ENCODE assay signal across 9 cellular contexts in the genomic region with DNA sequence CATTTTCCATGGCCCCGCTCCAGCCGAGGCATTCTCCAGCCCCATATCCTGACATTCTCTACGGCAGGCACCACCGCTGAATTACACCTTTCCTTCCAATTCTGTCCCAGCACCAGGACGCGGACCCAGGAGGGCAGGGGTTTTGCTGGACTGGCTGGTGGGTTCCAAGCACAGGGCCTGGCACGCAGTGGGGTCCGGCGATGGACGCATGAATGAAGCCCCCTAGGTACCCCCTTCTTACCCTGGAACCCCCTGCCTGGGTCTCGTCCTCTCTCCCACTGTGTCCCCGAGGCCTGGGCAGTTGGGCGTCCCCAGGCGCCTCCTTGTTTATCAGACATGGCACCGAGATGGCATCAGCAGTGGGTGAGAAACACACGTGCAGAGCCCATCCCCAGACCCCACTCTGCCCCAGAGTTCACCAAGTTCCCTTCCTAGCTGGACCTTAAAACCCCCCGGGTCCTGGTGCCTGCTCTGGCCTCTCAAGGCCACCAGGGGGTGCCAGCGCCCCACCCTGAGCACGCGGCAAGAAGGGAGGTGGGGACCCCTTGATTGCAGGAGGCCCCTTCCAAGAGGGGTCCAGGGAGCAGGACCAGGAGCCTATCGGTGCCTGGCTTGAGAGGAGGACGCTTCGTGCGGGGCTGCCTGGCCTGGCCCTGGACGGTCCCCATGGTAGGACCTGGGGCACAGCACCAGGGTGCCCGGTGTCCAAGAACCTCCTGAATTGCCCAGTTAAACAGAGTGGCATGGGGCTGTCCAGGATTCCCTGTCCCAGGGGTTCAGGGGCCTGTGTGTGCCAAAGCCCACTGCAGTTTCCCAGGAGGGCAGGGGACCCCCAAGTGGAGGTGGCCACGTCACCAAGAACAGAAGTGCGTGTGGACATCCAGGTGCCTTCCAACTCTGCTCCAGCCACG. TPM values are rescaled to one million over a fixed set of nuclear protein-coding genes. Genes with fewer than 3 reads are reported as not detected.
DNase-seq lines count a peak whose midpoint lies in the region; ATAC-seq, FAIRE-seq and TF ChIP-seq lines count a peak whose summit lies in the region.
"Had no signal": no experiment of that assay in that cellular context is flagged by ENCODE, and none has a peak within 500 bp of the region (broad histone marks: within the 10 kb centered on the region; RNA-seq: fewer than 3 reads in every experiment).

No MANE protein-coding gene starts in this region.

- DNase-seq in SIG-M5 treated with dmso at 0.1 percent for 504 hours (lab: John Stamatoyannopoulos, UW; ENCODE audit: unreplicated experiment) (peak; percentile 23), SIG-M5 (lab: John Stamatoyannopoulos, UW) (no peak), OCI-LY7 (ENCODE audit: low spot score) (peak; percentile 43), adrenal gland (peak in 2 of 7 donors; percentile 23 to 28), kidney (no peak)
- DNase-seq in stimulated activated naive CD8-positive, alpha-beta T cell treated with anti-CD3 and anti-CD28 coated beads, Interleukin-15, Interleukin-2, amounts not matched to agents 100 U/mL and 50 U/mL, for 24 hours = peak; percentile 42
- no peak for DNase-seq in T-helper 2 cell treated with Interferon-gamma antibody and Interleukin-4, amounts not matched to agents 5 μg/mL and 100 μg/mL, for 36 hours (ENCODE audit: low spot score)

- no peak overlapping the region for H3K4me2 ChIP-seq in OCI-LY7 (ENCODE audit: low read length)

- H3K9ac ChIP-seq in kidney (ENCODE audit: low read length in 2 of 2) = no peak overlapping the region

- H3K4me3 Mint-ChIP-seq in T-helper 2 cell treated with Interferon-gamma antibody and Interleukin-4, amounts not matched to agents 5 μg/mL and 100 μg/mL, for 36 hours = no peak overlapping the region
- H3K4me3 Mint-ChIP-seq: activated naive CD4-positive, alpha-beta T cell treated with anti-CD3 and anti-CD28 coated beads, Interleukin-2, amount 50 U/mL, for 24 hours had no signal

- H4K20me1 ChIP-seq in OCI-LY7 (ENCODE audit: insufficient read depth, low read length) = no peaks in the 10 kb centered on the region

- no peaks in the 10 kb centered on the region for H3K4me1 ChIP-seq in OCI-LY7 (ENCODE audit: insufficient read depth, low read length, poor library complexity, severe bottlenecking)
- H3K4me1 ChIP-seq in adrenal gland (replicated peaks in 1 of 2) = no peaks in the 10 kb centered on the region
- no peaks in the 10 kb centered on the region for H3K4me1 ChIP-seq in kidney (ENCODE audit: control insufficient read depth in 1 of 2, insufficient read depth in 1 of 2, low read depth in 1 of 2, low read length in 2 of 2)

- POLR2A ChIA-PET in OCI-LY7 (lab: Charles Lee) = no interaction called here

- no peaks in the 10 kb centered on the region for H3K9me3 Mint-ChIP-seq in T-helper 2 cell treated with Interferon-gamma antibody and Interleukin-4, amounts not matched to agents 5 μg/mL and 100 μg/mL, for 36 hours
- H3K9me3 Mint-ChIP-seq: activated naive CD4-positive, alpha-beta T cell treated with anti-CD3 and anti-CD28 coated beads, Interleukin-2, amount 50 U/mL, for 24 hours had no signal

- H3K27ac ChIP-seq in OCI-LY7 (ENCODE audit: low read depth, low read length, poor library complexity, severe bottlenecking) = no peak overlapping the region
- no peak overlapping the region for H3K27ac ChIP-seq in adrenal gland
- H3K27ac ChIP-seq in kidney (ENCODE audit: low read depth in 2 of 2, low read length in 2 of 2) = no peak overlapping the region

- WGBS in adrenal gland, 4 donors = 57 to 69% (median 63%) methylated on average over 5 to 29 of the region's 29 CpGs

- H3K4me1 Mint-ChIP-seq in T-helper 2 cell treated with Interferon-gamma antibody and Interleukin-4, amounts not matched to agents 5 μg/mL and 100 μg/mL, for 36 hours (ENCODE audit: low read depth) = no peaks in the 10 kb centered on the region
- H3K4me1 Mint-ChIP-seq: activated naive CD4-positive, alpha-beta T cell treated with anti-CD3 and anti-CD28 coated beads, Interleukin-2, amount 50 U/mL, for 24 hours had no signal

- intact Hi-C loops in OCI-LY7 (cut with micrococcal nuclease; ENCODE audit: unreplicated experiment) = loop anchor here (1.0 to 10.0 kb wide), 4 partner anchors 50 to 159 kb away; no protein-coding TSS in a partner anchor
- intact Hi-C loops in adrenal gland (cut with DNase I) = loop anchor here (2.0 to 5.0 kb wide), 2 partner anchors 52 kb away; no protein-coding TSS in a partner anchor
- intact Hi-C loops in kidney (cut with DNase I) = no loop called here

- H3K79me2 ChIP-seq in OCI-LY7 (ENCODE audit: insufficient read depth, low read depth, low read length) = no peaks in the 10 kb centered on the region

- H3K36me3 ChIP-seq in OCI-LY7 (ENCODE audit: insufficient read depth, low read length) (no peaks in the 10 kb centered on the region), adrenal gland (replicated peaks in 1 of 2) (no peaks in the 10 kb centered on the region), kidney (ENCODE audit: control insufficient read depth in 1 of 2, insufficient read depth in 2 of 2, low read length in 2 of 2) (no peaks in the 10 kb centered on the region)

- H3K27me3 Mint-ChIP-seq in T-helper 2 cell treated with Interferon-gamma antibody and Interleukin-4, amounts not matched to agents 5 μg/mL and 100 μg/mL, for 36 hours (ENCODE audit: low read depth) = no peaks in the 10 kb centered on the region
- H3K27me3 Mint-ChIP-seq: activated naive CD4-positive, alpha-beta T cell treated with anti-CD3 and anti-CD28 coated beads, Interleukin-2, amount 50 U/mL, for 24 hours had no signal

- TF ChIP-seq POLR2A in adrenal gland (IDR thresholded peaks at IDR 0.05) = no peak

- no peaks in the 10 kb centered on the region for H3K9me3 ChIP-seq in OCI-LY7 (ENCODE audit: low read length)
- no peaks in the 10 kb centered on the region for H3K9me3 ChIP-seq in adrenal gland (replicated peaks in 1 of 3)
- no peaks in the 10 kb centered on the region for H3K9me3 ChIP-seq in kidney (ENCODE audit: control insufficient read depth in 1 of 2, low read length in 2 of 2)

- H2AFZ ChIP-seq in OCI-LY7 (ENCODE audit: low read length) = no peak overlapping the region

- TF ChIP-seq CTCF in OCI-LY7 (conservative IDR thresholded peaks at IDR 0.05; ENCODE audit: low read length) (peak; percentile 90), adrenal gland (IDR thresholded peaks at IDR 0.05) (peak; percentile 41 to 79 (median 62)), kidney (IDR thresholded peaks at IDR 0.05; ENCODE audit: borderline replicate concordance, extremely low read depth, insufficient read depth) (peak; percentile 73)

- CTCF ChIA-PET in OCI-LY7 (lab: Charles Lee; ENCODE audit: unreplicated experiment) = no interaction called here

- H3K4me3 ChIP-seq in OCI-LY7 (ENCODE audit: low read depth, low read length, poor library complexity, severe bottlenecking) (no peak overlapping the region), adrenal gland (no peak overlapping the region), kidney (ENCODE audit: low read length in 2 of 2) (no peak overlapping the region)

- H3K9me2 ChIP-seq in OCI-LY7 (ENCODE audit: insufficient read depth, low read length) = no peaks in the 10 kb centered on the region

- no peak overlapping the region for H3K27ac Mint-ChIP-seq in T-helper 2 cell treated with Interferon-gamma antibody and Interleukin-4, amounts not matched to agents 5 μg/mL and 100 μg/mL, for 36 hours
- H3K27ac Mint-ChIP-seq: activated naive CD4-positive, alpha-beta T cell treated with anti-CD3 and anti-CD28 coated beads, Interleukin-2, amount 50 U/mL, for 24 hours had no signal

- no peak for FAIRE-seq in kidney (lab: Jason Lieb, UNC)

- BruUV-seq in OCI-LY7 (replicated peaks; lab: Mats Ljungman, UMichigan) = no TSS peak

- H3K36me3 Mint-ChIP-seq in T-helper 2 cell treated with Interferon-gamma antibody and Interleukin-4, amounts not matched to agents 5 μg/mL and 100 μg/mL, for 36 hours (ENCODE audit: low read depth) = no peaks in the 10 kb centered on the region
- H3K36me3 Mint-ChIP-seq: activated naive CD4-positive, alpha-beta T cell treated with anti-CD3 and anti-CD28 coated beads, Interleukin-2, amount 50 U/mL, for 24 hours had no signal

- ATAC-seq in stimulated activated naive CD8-positive, alpha-beta T cell treated with anti-CD3 and anti-CD28 coated beads, Interleukin-15, Interleukin-2, amounts not matched to agents 100 U/mL and 50 U/mL, for 24 hours = no peak
- no peak for ATAC-seq in GM19035 (IDR thresholded peaks at IDR 0.05; ENCODE audit: unreplicated experiment)

- no peaks in the 10 kb centered on the region for H3K27me3 ChIP-seq in adrenal gland

RNA-seq across cellular contexts. Expression of gene MEGF6, which starts 46.1 kb away (rescaled TPM):
- 0.10 and 0.32 TPM in 2 replicates for total RNA-seq in OCI-LY7 (2014; rRNA removed; shearing (Covaris generic))
- total RNA-seq in OCI-LY7 (2022) (0.15 and 0.17 TPM in 2 replicates), adrenal gland (10 to 100 TPM in 3 of 8 donors, 1 to 10 TPM in 5; 2.6 to 12.5 (median 8.2) TPM), kidney (10.9 TPM)
- polyA plus RNA-seq in adrenal gland (10 to 100 TPM in 2 of 3 donors, under 1 TPM in 1; 0.15 to 29.2 (median 16.2) TPM), kidney (ENCODE audit: insufficient read depth, low read depth, low replicate concordance) (2.8 TPM)

RNA-seq across cellular contexts. Expression of gene TPRG1L, which starts 59.6 kb away (rescaled TPM):
- 3.1 and 3.6 TPM in 2 replicates for total RNA-seq in OCI-LY7 (2014; rRNA removed; shearing (Covaris generic))
- 6.8 and 7.4 TPM in 2 replicates for total RNA-seq in OCI-LY7 (2022)
- 10 to 100 TPM; 21.6 to 52.1 (median 44.4) TPM for total RNA-seq in adrenal gland
- polyA plus RNA-seq in adrenal gland = 10 to 100 TPM; 15.8 to 49.7 (median 20.6) TPM
- total RNA-seq in kidney = 37.1 TPM
- 72.4 TPM for polyA plus RNA-seq in kidney (ENCODE audit: insufficient read depth, low read depth, low replicate concordance)

Comparison
In these comparisons a context has a peak if more than half of its experiments do, and no peak if none do; other contexts are left out.
1. DNase-seq: peak in SIG-M5 treated with dmso at 0.1 percent for 504 hours (single experiment), OCI-LY7 (single experiment) and stimulated activated naive CD8-positive, alpha-beta T cell treated with anti-CD3 and anti-CD28 coated beads, Interleukin-15, Interleukin-2, amounts not matched to agents 100 U/mL and 50 U/mL, for 24 hours (single experiment); none in SIG-M5 (single experiment), kidney (single experiment) and T-helper 2 cell treated with Interferon-gamma antibody and Interleukin-4, amounts not matched to agents 5 μg/mL and 100 μg/mL, for 36 hours (single experiment).
2. Peak in every context shown above with its lines, with median percentiles within 50 percentile points of each other: CTCF ChIP-seq.